Comparison of ENCODE assay signal across 33 cellular contexts in genomic region chr4:18241744-18242143, GRCh38.
"Had no signal": no experiment of that assay in that cellular context is flagged by ENCODE, and none has a peak within 500 bp of the region (broad histone marks: within the 10 kb centered on the region; RNA-seq: fewer than 3 reads in every experiment).

No MANE protein-coding gene starts in this region.

- H3K27ac Mint-ChIP-seq: naive B cell; naive thymus-derived CD8-positive, alpha-beta T cell; natural killer cell treated with Interleukin-12 subunit alpha and Interleukin-12 subunit beta and Interleukin-15 and Interleukin-18, amount 100 ng/mL, for 72 hours; nephron progenitor cell; progenitor cell of endocrine pancreas; stimulated activated memory B cell treated with anti-CD40 and anti-IgM and Interleukin-4, amounts not matched to agents 10 μg/mL and 1 μg/mL and 100 μg/mL, for 72 hours; stimulated activated naive CD8-positive, alpha-beta T cell treated with anti-CD3 and anti-CD28 coated beads, Interleukin-15, Interleukin-2, amounts not matched to agents 100 ng/mL and 50 ng/mL, for 24 hours had no signal

- H3K4me2 ChIP-seq: smooth muscle cell had no signal

- H3K36me3 ChIP-seq: neutrophil, ovary, right lobe of liver, sigmoid colon, spleen, stomach, thoracic aorta, thyroid gland, tibial nerve, upper lobe of right lung, uterus had no signal

- H3K36me3 Mint-ChIP-seq: naive B cell; naive thymus-derived CD8-positive, alpha-beta T cell; natural killer cell treated with Interleukin-12 subunit alpha and Interleukin-12 subunit beta and Interleukin-15 and Interleukin-18, amount 100 ng/mL, for 72 hours; stimulated activated memory B cell treated with anti-CD40 and anti-IgM and Interleukin-4, amounts not matched to agents 10 μg/mL and 1 μg/mL and 100 μg/mL, for 72 hours had no signal

- H3K4me1 ChIP-seq: parathyroid adenoma, right lobe of liver, sigmoid colon, spleen, stomach, thyroid gland, tibial nerve, upper lobe of right lung, uterus had no signal

- H3K4me3 ChIP-seq: ovary, psoas muscle, right lobe of liver, sigmoid colon, skin epidermis, smooth muscle cell, spleen, stomach, thoracic aorta, thyroid gland, tibial nerve, upper lobe of right lung, uterus had no signal

- H3K27me3 Mint-ChIP-seq: naive B cell; progenitor cell of endocrine pancreas; stimulated activated memory B cell treated with anti-CD40 and anti-IgM and Interleukin-4, amounts not matched to agents 10 μg/mL and 1 μg/mL and 100 μg/mL, for 72 hours; stimulated activated naive CD8-positive, alpha-beta T cell treated with anti-CD3 and anti-CD28 coated beads, Interleukin-15, Interleukin-2, amounts not matched to agents 100 ng/mL and 50 ng/mL, for 24 hours had no signal

- H3K9ac ChIP-seq: parathyroid adenoma had no signal

- H3K9me3 ChIP-seq: neutrophil, ovary, psoas muscle, right lobe of liver, sigmoid colon, spleen, stomach, thoracic aorta, thyroid gland, tibial nerve, upper lobe of right lung, uterus had no signal

- H3K79me2 ChIP-seq: parathyroid adenoma had no signal

- H2AFZ ChIP-seq: parathyroid adenoma had no signal

- H3K27me3 ChIP-seq: neutrophil, ovary, right lobe of liver, sigmoid colon, spleen, stomach, thyroid gland, tibial nerve, upper lobe of right lung, uterus had no signal

- H3K4me3 Mint-ChIP-seq: naive thymus-derived CD8-positive, alpha-beta T cell; natural killer cell treated with Interleukin-12 subunit alpha and Interleukin-12 subunit beta and Interleukin-15 and Interleukin-18, amount 100 ng/mL, for 72 hours; nephron progenitor cell; neural crest cell; stimulated activated memory B cell treated with anti-CD40 and anti-IgM and Interleukin-4, amounts not matched to agents 10 μg/mL and 1 μg/mL and 100 μg/mL, for 72 hours; stimulated activated naive CD8-positive, alpha-beta T cell treated with anti-CD3 and anti-CD28 coated beads, Interleukin-15, Interleukin-2, amounts not matched to agents 100 ng/mL and 50 ng/mL, for 24 hours had no signal

- H3K27ac ChIP-seq: neutrophil, ovary, parathyroid adenoma, psoas muscle, right lobe of liver, sigmoid colon, skin epidermis, spleen, stomach, thoracic aorta, thyroid gland, tibial nerve, upper lobe of right lung, uterus had no signal

- H3K9me3 Mint-ChIP-seq: naive thymus-derived CD8-positive, alpha-beta T cell; natural killer cell treated with Interleukin-12 subunit alpha and Interleukin-12 subunit beta and Interleukin-15 and Interleukin-18, amount 100 ng/mL, for 72 hours; nephron progenitor cell; neural crest cell; stimulated activated memory B cell treated with anti-CD40 and anti-IgM and Interleukin-4, amounts not matched to agents 10 μg/mL and 1 μg/mL and 100 μg/mL, for 72 hours; stimulated activated naive CD8-positive, alpha-beta T cell treated with anti-CD3 and anti-CD28 coated beads, Interleukin-15, Interleukin-2, amounts not matched to agents 100 ng/mL and 50 ng/mL, for 24 hours had no signal

- DNase-seq: naive B cell; naive thymus-derived CD8-positive, alpha-beta T cell; nephron progenitor cell; nucleus accumbens; ovary; posterior cingulate gyrus; psoas muscle; right cardiac atrium; right lobe of liver; sigmoid colon; spleen; stimulated activated CD4-positive, alpha-beta T cell treated with anti-CD3 and anti-CD28 coated beads, Interleukin-12 subunit alpha, Interleukin-12 subunit beta, amount 100 ng/mL, for 4 hours; stimulated activated CD4-positive, alpha-beta T cell treated with anti-CD3 and anti-CD28 coated beads, Interleukin-1b, Interleukin-23, amount 100 ng/mL, for 48 hours; stimulated activated CD4-positive, alpha-beta T cell treated with anti-CD3 and anti-CD28 coated beads, Interleukin-4, amount 100 ng/mL, for 1 hour; stimulated activated CD4-positive, alpha-beta T cell treated with anti-CD3 and anti-CD28 coated beads, Interleukin-4, amount 100 ng/mL, for 4 hours; stimulated activated CD8-positive, alpha-beta memory T cell treated with anti-CD3 and anti-CD28 coated beads, Interleukin-4, amount 100 ng/mL, for 48 hours; stimulated activated naive CD4-positive, alpha-beta T cell; stomach; thyroid gland; trophoblast cell; upper lobe of right lung; uterus had no signal

- ATAC-seq: naive thymus-derived CD8-positive, alpha-beta T cell; natural killer cell treated with Interleukin-12 subunit alpha and Interleukin-12 subunit beta and Interleukin-15 and Interleukin-18, amount 100 ng/mL, for 72 hours; right cardiac atrium; right lobe of liver; upper lobe of right lung had no signal

- H3K4me1 Mint-ChIP-seq: naive B cell; naive thymus-derived CD8-positive, alpha-beta T cell; nephron progenitor cell; neural crest cell; stimulated activated memory B cell treated with anti-CD40 and anti-IgM and Interleukin-4, amounts not matched to agents 10 μg/mL and 1 μg/mL and 100 μg/mL, for 72 hours had no signal
